ENCODE assay signal across 1 cellular context in the genomic region with DNA sequence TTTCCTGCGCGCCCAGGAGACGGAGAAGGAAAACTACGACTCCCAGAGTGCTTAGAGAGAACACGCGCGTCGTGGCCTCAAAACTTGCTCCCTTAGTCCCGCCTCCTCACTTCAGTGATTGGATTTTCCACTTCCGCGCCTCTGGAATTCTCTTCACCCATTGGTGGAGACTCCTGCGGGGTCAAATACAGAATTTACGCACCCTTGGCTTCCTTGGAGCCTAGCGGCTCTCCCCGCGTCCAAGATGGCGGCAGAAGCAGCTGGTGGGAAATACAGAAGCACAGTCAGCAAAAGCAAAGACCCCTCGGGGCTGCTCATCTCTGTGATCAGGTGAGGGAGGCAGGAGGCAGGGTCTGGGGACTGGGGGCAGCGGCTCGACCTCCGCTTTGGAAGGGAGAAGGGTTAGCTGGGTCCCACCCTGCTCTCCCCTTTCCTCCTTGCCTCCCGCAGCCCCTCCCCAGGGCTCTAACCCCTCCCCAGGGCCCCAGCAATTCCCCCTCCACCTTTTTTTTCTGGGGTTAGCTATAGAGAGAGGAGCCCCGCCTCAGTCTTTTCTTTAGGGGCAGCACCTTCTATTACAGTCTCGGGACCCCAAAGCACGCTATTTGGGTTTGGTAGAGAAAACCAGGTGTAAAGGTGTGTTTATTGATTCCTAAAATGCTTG.
TF ChIP-seq lines count a peak whose summit lies in the region.

Gene EXOC4, plus strand, starts transcription at position 221 of the 664 bp plus-strand sequence.

TF ChIP-seq in HepG2, 621 proteins besides CTCF, POLR2A, EP300 and RAD21 (continued from another document and continues in another):
- no peak for TF ChIP-seq ZBTB4 (CRISPR knock-in tag; IDR thresholded peaks at IDR 0.05; ENCODE audit: borderline replicate concordance)
- TF ChIP-seq ZNF776 (CRISPR knock-in tag; IDR thresholded peaks at IDR 0.05): no peak
- TF ChIP-seq ZNF20 (CRISPR knock-in tag; IDR thresholded peaks at IDR 0.05): no peak
- peak; percentile 90 for TF ChIP-seq HCFC1 (IDR thresholded peaks at IDR 0.05; ENCODE audit: low read depth, low read length)
- no peak for TF ChIP-seq MATR3 (CRISPR knock-in tag; IDR thresholded peaks at IDR 0.05)
- TF ChIP-seq HDAC6 (IDR thresholded peaks at IDR 0.05; ENCODE audit: low read depth, low read length): no peak
- TF ChIP-seq EHMT2 (IDR thresholded peaks at IDR 0.05; ENCODE audit: borderline replicate concordance, low read depth, low read length): no peak
- no peak for TF ChIP-seq ZNF772 (CRISPR knock-in tag; IDR thresholded peaks at IDR 0.05)
- TF ChIP-seq YEATS4 (CRISPR knock-in tag; IDR thresholded peaks at IDR 0.05; ENCODE audit: borderline replicate concordance): peak; percentile 40; the same call in 1 of the 2 replicates
- TF ChIP-seq ZNF780A (CRISPR knock-in tag; IDR thresholded peaks at IDR 0.05): no peak
- TF ChIP-seq, protein P1, sequence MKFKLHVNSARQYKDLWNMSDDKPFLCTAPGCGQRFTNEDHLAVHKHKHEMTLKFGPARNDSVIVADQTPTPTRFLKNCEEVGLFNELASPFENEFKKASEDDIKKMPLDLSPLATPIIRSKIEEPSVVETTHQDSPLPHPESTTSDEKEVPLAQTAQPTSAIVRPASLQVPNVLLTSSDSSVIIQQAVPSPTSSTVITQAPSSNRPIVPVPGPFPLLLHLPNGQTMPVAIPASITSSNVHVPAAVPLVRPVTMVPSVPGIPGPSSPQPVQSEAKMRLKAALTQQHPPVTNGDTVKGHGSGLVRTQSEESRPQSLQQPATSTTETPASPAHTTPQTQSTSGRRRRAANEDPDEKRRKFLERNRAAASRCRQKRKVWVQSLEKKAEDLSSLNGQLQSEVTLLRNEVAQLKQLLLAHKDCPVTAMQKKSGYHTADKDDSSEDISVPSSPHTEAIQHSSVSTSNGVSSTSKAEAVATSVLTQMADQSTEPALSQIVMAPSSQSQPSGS (CRISPR knock-in tag; IDR thresholded peaks at IDR 0.05): no peak
- no peak for TF ChIP-seq SCMH1 (CRISPR knock-in tag; IDR thresholded peaks at IDR 0.05; ENCODE audit: borderline replicate concordance)
- TF ChIP-seq, protein P2, sequence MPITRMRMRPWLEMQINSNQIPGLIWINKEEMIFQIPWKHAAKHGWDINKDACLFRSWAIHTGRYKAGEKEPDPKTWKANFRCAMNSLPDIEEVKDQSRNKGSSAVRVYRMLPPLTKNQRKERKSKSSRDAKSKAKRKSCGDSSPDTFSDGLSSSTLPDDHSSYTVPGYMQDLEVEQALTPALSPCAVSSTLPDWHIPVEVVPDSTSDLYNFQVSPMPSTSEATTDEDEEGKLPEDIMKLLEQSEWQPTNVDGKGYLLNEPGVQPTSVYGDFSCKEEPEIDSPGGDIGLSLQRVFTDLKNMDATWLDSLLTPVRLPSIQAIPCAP (CRISPR knock-in tag; IDR thresholded peaks at IDR 0.05; ENCODE audit: low read depth): no peak
- no peak for TF ChIP-seq UBTF (CRISPR knock-in tag; IDR thresholded peaks at IDR 0.05)
- no peak for TF ChIP-seq PRMT3 (CRISPR knock-in tag; IDR thresholded peaks at IDR 0.05; ENCODE audit: borderline replicate concordance, low read depth)
- TF ChIP-seq, protein P3, sequence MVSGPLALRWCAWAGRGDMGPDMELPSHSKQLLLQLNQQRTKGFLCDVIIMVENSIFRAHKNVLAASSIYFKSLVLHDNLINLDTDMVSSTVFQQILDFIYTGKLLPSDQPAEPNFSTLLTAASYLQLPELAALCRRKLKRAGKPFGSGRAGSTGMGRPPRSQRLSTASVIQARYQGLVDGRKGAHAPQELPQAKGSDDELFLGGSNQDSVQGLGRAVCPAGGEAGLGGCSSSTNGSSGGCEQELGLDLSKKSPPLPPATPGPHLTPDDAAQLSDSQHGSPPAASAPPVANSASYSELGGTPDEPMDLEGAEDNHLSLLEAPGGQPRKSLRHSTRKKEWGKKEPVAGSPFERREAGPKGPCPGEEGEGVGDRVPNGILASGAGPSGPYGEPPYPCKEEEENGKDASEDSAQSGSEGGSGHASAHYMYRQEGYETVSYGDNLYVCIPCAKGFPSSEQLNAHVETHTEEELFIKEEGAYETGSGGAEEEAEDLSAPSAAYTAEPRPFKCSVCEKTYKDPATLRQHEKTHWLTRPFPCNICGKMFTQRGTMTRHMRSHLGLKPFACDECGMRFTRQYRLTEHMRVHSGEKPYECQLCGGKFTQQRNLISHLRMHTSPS (CRISPR knock-in tag; IDR thresholded peaks at IDR 0.05; ENCODE audit: low read depth): no peak
- TF ChIP-seq MEIS2 (CRISPR knock-in tag; IDR thresholded peaks at IDR 0.05): no peak
- TF ChIP-seq NR1H2 (CRISPR knock-in tag; IDR thresholded peaks at IDR 0.05; ENCODE audit: borderline replicate concordance, low read depth): no peak
- no peak for TF ChIP-seq TCF7 (IDR thresholded peaks at IDR 0.05; ENCODE audit: low read depth)
- TF ChIP-seq ERF (CRISPR knock-in tag; IDR thresholded peaks at IDR 0.05): no peak
- no peak for TF ChIP-seq ZNF281 (CRISPR knock-in tag; IDR thresholded peaks at IDR 0.05; ENCODE audit: borderline replicate concordance)
- no peak for TF ChIP-seq CENPX (CRISPR knock-in tag; IDR thresholded peaks at IDR 0.05)
- no peak for TF ChIP-seq SP5 (CRISPR knock-in tag; IDR thresholded peaks at IDR 0.05; ENCODE audit: borderline replicate concordance, low read depth)
- TF ChIP-seq HNF1B (CRISPR knock-in tag; IDR thresholded peaks at IDR 0.05): no peak
- no peak for TF ChIP-seq ZBTB34 (CRISPR knock-in tag; IDR thresholded peaks at IDR 0.05)
- TF ChIP-seq MIXL1 (CRISPR knock-in tag; IDR thresholded peaks at IDR 0.05): 0 out of 2 replicates have a peak, but pooled peaks have one; percentile 21
- TF ChIP-seq ZNF326 (CRISPR knock-in tag; IDR thresholded peaks at IDR 0.05; ENCODE audit: borderline replicate concordance): no peak
- TF ChIP-seq ZNF335 (CRISPR knock-in tag; IDR thresholded peaks at IDR 0.05): 0 out of 2 replicates have a peak, but pooled peaks have one; percentile 31
- TF ChIP-seq ZC3H4 (CRISPR knock-in tag; IDR thresholded peaks at IDR 0.05; ENCODE audit: borderline replicate concordance): no peak
- TF ChIP-seq MIER2 (CRISPR knock-in tag; IDR thresholded peaks at IDR 0.05): no peak
- TF ChIP-seq, protein P4, sequence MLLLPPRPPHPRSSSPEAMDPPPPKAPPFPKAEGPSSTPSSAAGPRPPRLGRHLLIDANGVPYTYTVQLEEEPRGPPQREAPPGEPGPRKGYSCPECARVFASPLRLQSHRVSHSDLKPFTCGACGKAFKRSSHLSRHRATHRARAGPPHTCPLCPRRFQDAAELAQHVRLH (CRISPR knock-in tag; IDR thresholded peaks at IDR 0.05; ENCODE audit: borderline replicate concordance, low read depth): no peak
- TF ChIP-seq PLRG1 (conservative IDR thresholded peaks at IDR 0.05): no peak
- TF ChIP-seq MTA1 (CRISPR knock-in tag; IDR thresholded peaks at IDR 0.05; ENCODE audit: borderline replicate concordance): no peak
- no peak for TF ChIP-seq ZNF333 (CRISPR knock-in tag; IDR thresholded peaks at IDR 0.05; ENCODE audit: borderline replicate concordance)
- TF ChIP-seq POGK (CRISPR knock-in tag; conservative IDR thresholded peaks at IDR 0.05): no peak
- no peak for TF ChIP-seq ADNP (CRISPR knock-in tag; IDR thresholded peaks at IDR 0.05)
- TF ChIP-seq POGZ (CRISPR knock-in tag; IDR thresholded peaks at IDR 0.05): peak; percentile 29; the same call in 1 of the 2 replicates
- TF ChIP-seq, protein P5, sequence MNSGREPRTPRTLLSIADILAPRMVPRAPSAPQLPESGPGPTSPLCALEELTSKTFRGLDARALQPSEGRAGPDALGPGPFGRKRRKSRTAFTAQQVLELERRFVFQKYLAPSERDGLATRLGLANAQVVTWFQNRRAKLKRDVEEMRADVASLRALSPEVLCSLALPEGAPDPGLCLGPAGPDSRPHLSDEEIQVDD (CRISPR knock-in tag; IDR thresholded peaks at IDR 0.05; ENCODE audit: borderline replicate concordance): no peak
- TF ChIP-seq NCOR1 (IDR thresholded peaks at IDR 0.05; ENCODE audit: borderline replicate concordance, low read length): no peak
- 0 out of 2 replicates have a peak, but pooled peaks have one; percentile 31 for TF ChIP-seq PHF21A (CRISPR knock-in tag; IDR thresholded peaks at IDR 0.05)
- TF ChIP-seq ZNF607 (CRISPR knock-in tag; IDR thresholded peaks at IDR 0.05; ENCODE audit: borderline replicate concordance): peak; percentile 52; the same call in 1 of the 2 replicates
